ENCODE assay signal across 12 cellular contexts in genomic region chr9:14349818-14350333, GRCh38. TPM values are rescaled to one million over a fixed set of nuclear protein-coding genes. Genes with fewer than 3 reads are reported as not detected.
DNase-seq lines count a peak whose midpoint lies in the region; ATAC-seq, FAIRE-seq and TF ChIP-seq lines count a peak whose summit lies in the region.
"Had no signal": no experiment of that assay in that cellular context is flagged by ENCODE, and none has a peak within 500 bp of the region (broad histone marks: within the 10 kb centered on the region; RNA-seq: fewer than 3 reads in every experiment).

No MANE protein-coding gene starts in this region.

- H3K36me3 ChIP-seq in BLaER1 treated with 17β-estradiol and CSF1 and Interleukin-3, amounts not matched to agents 10 nM and 100 nM, result no peaks in the 10 kb centered on the region; a peak in 1 of 22 replicates
- no peaks in the 10 kb centered on the region for H3K36me3 ChIP-seq in ascending aorta
- no peaks in the 10 kb centered on the region for H3K36me3 ChIP-seq in right atrium auricular region

- H3K27me3 ChIP-seq in BLaER1 treated with 17β-estradiol and CSF1 and Interleukin-3, amounts not matched to agents 10 nM and 100 nM, result peaks cover 71 to 85% (median 76%) of the 10 kb centered on the region in 11 experiments
- no peaks in the 10 kb centered on the region for H3K27me3 ChIP-seq in ascending aorta
- H3K27me3 ChIP-seq in right atrium auricular region, result no peaks in the 10 kb centered on the region

- no peak overlapping the region for H3K9ac ChIP-seq in BLaER1 treated with 17β-estradiol and CSF1 and Interleukin-3, amounts not matched to agents 10 nM and 100 nM

- FAIRE-seq in GM19239 (lab: Jason Lieb, UNC), result no peak
- FAIRE-seq: H54 had no signal

- no peak for ATAC-seq in GM18520 (IDR thresholded peaks at IDR 0.05; ENCODE audit: unreplicated experiment)
- ATAC-seq: body of pancreas, foreskin keratinocyte had no signal

- H3K27ac ChIP-seq in BLaER1 treated with 17β-estradiol and CSF1 and Interleukin-3, amounts not matched to agents 10 nM and 100 nM, result no peak overlapping the region
- peak overlapping the region; percentile 87 to 90 for H3K27ac ChIP-seq in ascending aorta
- peak overlapping the region; percentile 92 to 93 for H3K27ac ChIP-seq in right atrium auricular region
- H3K27ac ChIP-seq: foreskin keratinocyte had no signal

- H3K9me3 ChIP-seq in BLaER1 treated with 17β-estradiol and CSF1 and Interleukin-3, amounts not matched to agents 10 nM and 100 nM (replicated peaks in 1 of 11), result peaks cover 27 to 34% (median 30%) of the 10 kb centered on the region in 11 experiments
- H3K9me3 ChIP-seq in ascending aorta (no peaks in the 10 kb centered on the region), right atrium auricular region (no peaks in the 10 kb centered on the region)
- H3K9me3 ChIP-seq: body of pancreas had no signal

- H4K20me1 ChIP-seq in BLaER1 treated with 17β-estradiol and CSF1 and Interleukin-3, amounts not matched to agents 10 nM and 100 nM, result peaks cover 0 to 29% (median 12%) of the 10 kb centered on the region in 11 experiments; a peak in 9 of 22 replicates

- no peak for DNase-seq in ascending aorta (ENCODE audit: low spot score in 2 of 2)
- no peak for DNase-seq in right atrium auricular region (ENCODE audit: low spot score)
- DNase-seq in putamen (ENCODE audit: low spot score), result peak; percentile 53
- no peak for DNase-seq in NCI-H2196 (lab: John Stamatoyannopoulos, UW; ENCODE audit: unreplicated experiment)
- DNase-seq in GM19239 (ENCODE audit: insufficient read length, low spot score), result no peak
- no peak for DNase-seq in stimulated activated naive CD4-positive, alpha-beta T cell (lab: John Stamatoyannopoulos, UW)
- DNase-seq: body of pancreas, foreskin keratinocyte had no signal

- intact Hi-C loops in ascending aorta (cut with DNase I), result loop anchor here (5.0 to 10.0 kb wide), 9 partner anchors 253 to 1315 kb away; partner anchors contain the start of gene MPDZ

- TF ChIP-seq CTCF in ascending aorta (IDR thresholded peaks at IDR 0.05) (no peak), right atrium auricular region (IDR thresholded peaks at IDR 0.05) (no peak)

- H3K4me3 ChIP-seq in BLaER1 treated with 17β-estradiol and CSF1 and Interleukin-3, amounts not matched to agents 10 nM and 100 nM, result peak overlapping the region in 6 of 10 experiments; percentile 12 to 62 (median 29); a peak in 8 of 20 replicates
- H3K4me3 ChIP-seq in ascending aorta, result peak overlapping the region; percentile 58 to 68
- peak overlapping the region; percentile 49 to 60 for H3K4me3 ChIP-seq in right atrium auricular region

- H3K4me2 ChIP-seq in BLaER1 treated with 17β-estradiol and CSF1 and Interleukin-3, amounts not matched to agents 10 nM and 100 nM, result peak overlapping the region; percentile 40 to 96 (median 82); a peak in 21 of 22 replicates

- peaks cover 16 to 24% (median 21%) of the 10 kb centered on the region in 10 experiments; a peak in 18 of 20 replicates for H3K4me1 ChIP-seq in BLaER1 treated with 17β-estradiol and CSF1 and Interleukin-3, amounts not matched to agents 10 nM and 100 nM
- H3K4me1 ChIP-seq in ascending aorta (peaks cover 10 to 28% of the 10 kb centered on the region in 2 donors), right atrium auricular region (peaks cover 0 to 63% of the 10 kb centered on the region in 2 donors)
- H3K4me1 ChIP-seq: foreskin keratinocyte had no signal

RNA-seq across cellular contexts. Expression of gene NFIB, which starts 35.9 kb away (rescaled TPM):
- total RNA-seq in ascending aorta (99.9 TPM), right atrium auricular region (10 to 100 TPM; 74.4 to 80.1 TPM)
- total RNA-seq: B cell had no signal

Comparison
In these comparisons a context has a peak if more than half of its experiments do, and no peak if none do; other contexts are left out.
1. H3K27ac ChIP-seq: peak in ascending aorta (2 of 2) and right atrium auricular region (2 of 2); none in BLaER1 treated with 17β-estradiol and CSF1 and Interleukin-3, amounts not matched to agents 10 nM and 100 nM (0 of 11).
2. Peak in every context shown above with its lines, with median percentiles within 50 percentile points of each other: H3K4me3 ChIP-seq.